In the genomic region with DNA sequence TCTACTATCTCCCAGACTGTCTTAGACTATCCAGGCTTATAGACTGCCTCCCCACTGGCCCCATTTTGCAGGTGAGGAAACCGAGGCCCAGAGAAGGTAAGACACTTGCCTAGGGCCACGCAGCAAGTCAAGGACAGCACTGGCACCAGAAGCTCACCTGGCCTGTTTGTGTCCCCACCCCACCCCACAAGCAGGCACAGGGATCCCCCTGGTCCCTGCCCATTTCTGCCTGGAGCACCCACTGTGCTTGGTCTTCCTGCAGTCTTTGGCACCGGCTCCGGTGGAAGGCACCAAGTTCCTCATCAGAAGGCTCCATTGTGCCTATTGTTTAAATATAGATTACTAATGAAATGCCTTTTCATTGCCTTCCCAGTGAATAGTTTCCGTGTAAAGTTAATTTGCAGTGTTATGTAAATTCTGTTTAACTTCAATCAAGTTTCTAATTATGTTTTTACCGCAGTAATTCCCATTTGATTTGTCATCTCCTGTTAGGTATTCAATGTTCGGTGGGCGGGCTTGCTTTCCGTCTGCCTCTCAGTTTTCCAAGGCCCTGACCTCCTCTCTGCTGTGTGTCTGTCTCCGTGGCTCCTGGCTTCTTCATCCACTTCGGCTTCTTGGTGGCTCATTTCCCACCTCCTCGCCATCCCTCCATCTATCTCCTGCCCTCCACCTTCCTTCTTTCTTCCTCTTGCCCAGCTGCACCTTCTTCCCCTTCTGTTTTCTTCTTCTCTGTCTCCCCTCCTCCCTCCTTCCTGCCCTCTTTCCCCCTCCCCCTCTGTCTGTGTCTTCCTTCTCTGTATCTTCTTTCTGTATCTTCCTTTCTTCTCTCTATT, we compare ENCODE assay signal across 10 cellular contexts.
DNase-seq lines count a peak whose midpoint lies in the region; ATAC-seq, FAIRE-seq and TF ChIP-seq lines count a peak whose summit lies in the region.
"Had no signal": no experiment of that assay in that cellular context is flagged by ENCODE, and none has a peak within 500 bp of the region (broad histone marks: within the 10 kb centered on the region; RNA-seq: fewer than 3 reads in every experiment).

No MANE protein-coding gene starts in this region.

- peak overlapping the region in 1 of 2 donors; percentile 53 for H3K9ac ChIP-seq in kidney (ENCODE audit: low read length in 2 of 2)

- peaks cover 10 to 17% of the 10 kb centered on the region in 2 donors for H3K36me3 ChIP-seq in kidney (ENCODE audit: control insufficient read depth in 1 of 2, insufficient read depth in 2 of 2, low read length in 2 of 2)

- DNase-seq in activated CD4-positive, alpha-beta T cell treated with anti-CD3 and anti-CD28 coated beads, Interleukin-2, amount 10 ng/mL, durations not matched to agents 7 days and 5 days = no peak
- DNase-seq in activated CD4-positive, alpha-beta T cell treated with anti-CD3 and anti-CD28 coated beads for 1 hour = no peak
- no peak for DNase-seq in activated T-helper 1 cell treated with anti-CD3 and anti-CD28 coated beads, Interleukin-12 subunit alpha, Interleukin-12 subunit beta, Interleukin-2, Interleukin-4 antibody, amounts not matched to agents 30 ng/mL and 10 ng/mL and 1 ng/mL, durations not matched to agents 14 hours and 24 hours and 36 hours (ENCODE audit: low spot score)
- DNase-seq in kidney (no peak), substantia nigra (lab: John Stamatoyannopoulos, UW) (peak in 10 of 49 donors; percentile 19 to 64 (median 36)), epidermal melanocyte (ENCODE audit: insufficient read length, low spot score) (no peak), HuH-7.5 (ENCODE audit: low spot score) (no peak)
- DNase-seq: NCI-H446 had no signal

- peaks cover 67% of the 10 kb centered on the region for H3K4me1 Mint-ChIP-seq in activated CD4-positive, alpha-beta T cell treated with anti-CD3 and anti-CD28 coated beads, Interleukin-2, amount 10 ng/mL, durations not matched to agents 7 days and 5 days
- H3K4me1 Mint-ChIP-seq in activated T-helper 1 cell treated with anti-CD3 and anti-CD28 coated beads, Interleukin-12 subunit alpha, Interleukin-12 subunit beta, Interleukin-2, Interleukin-4 antibody, amounts not matched to agents 30 ng/mL and 10 ng/mL and 1 ng/mL, durations not matched to agents 14 hours and 24 hours and 36 hours (ENCODE audit: low read depth) = peaks cover 47% of the 10 kb centered on the region

- ATAC-seq in HG02610 (IDR thresholded peaks at IDR 0.05; ENCODE audit: unreplicated experiment) = no peak

- peak overlapping the region; percentile 40 to 95 for H3K27ac ChIP-seq in kidney (ENCODE audit: low read depth in 2 of 2, low read length in 2 of 2)
- peak overlapping the region; percentile 85 for H3K27ac ChIP-seq in substantia nigra (ENCODE audit: low read depth, low read length, poor library complexity, severe bottlenecking)

- FAIRE-seq in kidney (lab: Jason Lieb, UNC) = no peak
- FAIRE-seq: GM12892 had no signal

- H3K4me3 ChIP-seq in kidney (ENCODE audit: low read length in 2 of 2) = no peak overlapping the region

- no peak overlapping the region for H3K4me3 Mint-ChIP-seq in activated CD4-positive, alpha-beta T cell treated with anti-CD3 and anti-CD28 coated beads, Interleukin-2, amount 10 ng/mL, durations not matched to agents 7 days and 5 days
- no peak overlapping the region for H3K4me3 Mint-ChIP-seq in activated T-helper 1 cell treated with anti-CD3 and anti-CD28 coated beads, Interleukin-12 subunit alpha, Interleukin-12 subunit beta, Interleukin-2, Interleukin-4 antibody, amounts not matched to agents 30 ng/mL and 10 ng/mL and 1 ng/mL, durations not matched to agents 14 hours and 24 hours and 36 hours

- peaks cover 3% of the 10 kb centered on the region for H3K36me3 Mint-ChIP-seq in activated CD4-positive, alpha-beta T cell treated with anti-CD3 and anti-CD28 coated beads, Interleukin-2, amount 10 ng/mL, durations not matched to agents 7 days and 5 days (ENCODE audit: low read depth)
- no peaks in the 10 kb centered on the region for H3K36me3 Mint-ChIP-seq in activated T-helper 1 cell treated with anti-CD3 and anti-CD28 coated beads, Interleukin-12 subunit alpha, Interleukin-12 subunit beta, Interleukin-2, Interleukin-4 antibody, amounts not matched to agents 30 ng/mL and 10 ng/mL and 1 ng/mL, durations not matched to agents 14 hours and 24 hours and 36 hours (ENCODE audit: low read depth)

- CTCF ChIA-PET in activated CD4-positive, alpha-beta T cell treated with anti-CD3 and anti-CD28 coated beads, Interleukin-2, amount 10 ng/mL, durations not matched to agents 7 days and 5 days (lab: Charles Lee) = no interaction called here

- intact Hi-C loops in activated T-helper 1 cell treated with anti-CD3 and anti-CD28 coated beads, Interleukin-12 subunit alpha, Interleukin-12 subunit beta, Interleukin-2, Interleukin-4 antibody, amounts not matched to agents 30 ng/mL and 10 ng/mL and 1 ng/mL, durations not matched to agents 14 hours and 24 hours and 36 hours (cut with micrococcal nuclease) = no loop called here
- intact Hi-C loops in kidney (cut with DNase I) = loop anchor here (10.0 kb wide), 1 partner anchor 70 kb away; no protein-coding TSS in a partner anchor

- peaks cover 60 to 63% of the 10 kb centered on the region in 2 donors for H3K4me1 ChIP-seq in kidney (ENCODE audit: control insufficient read depth in 1 of 2, insufficient read depth in 1 of 2, low read depth in 1 of 2, low read length in 2 of 2)

- no peaks in the 10 kb centered on the region for H3K27me3 Mint-ChIP-seq in activated CD4-positive, alpha-beta T cell treated with anti-CD3 and anti-CD28 coated beads, Interleukin-2, amount 10 ng/mL, durations not matched to agents 7 days and 5 days
- H3K27me3 Mint-ChIP-seq in activated T-helper 1 cell treated with anti-CD3 and anti-CD28 coated beads, Interleukin-12 subunit alpha, Interleukin-12 subunit beta, Interleukin-2, Interleukin-4 antibody, amounts not matched to agents 30 ng/mL and 10 ng/mL and 1 ng/mL, durations not matched to agents 14 hours and 24 hours and 36 hours (ENCODE audit: insufficient read depth) = peaks cover 2% of the 10 kb centered on the region

- no peaks in the 10 kb centered on the region for H3K9me3 Mint-ChIP-seq in activated CD4-positive, alpha-beta T cell treated with anti-CD3 and anti-CD28 coated beads, Interleukin-2, amount 10 ng/mL, durations not matched to agents 7 days and 5 days
- H3K9me3 Mint-ChIP-seq in activated T-helper 1 cell treated with anti-CD3 and anti-CD28 coated beads, Interleukin-12 subunit alpha, Interleukin-12 subunit beta, Interleukin-2, Interleukin-4 antibody, amounts not matched to agents 30 ng/mL and 10 ng/mL and 1 ng/mL, durations not matched to agents 14 hours and 24 hours and 36 hours = no peaks in the 10 kb centered on the region

- POLR2A ChIA-PET in activated CD4-positive, alpha-beta T cell treated with anti-CD3 and anti-CD28 coated beads, Interleukin-2, amount 10 ng/mL, durations not matched to agents 7 days and 5 days (lab: Charles Lee) = no interaction called here

- no peaks in the 10 kb centered on the region for H3K9me3 ChIP-seq in kidney (ENCODE audit: control insufficient read depth in 1 of 2, low read length in 2 of 2)

- no peak for TF ChIP-seq CTCF in kidney (IDR thresholded peaks at IDR 0.05; ENCODE audit: borderline replicate concordance, extremely low read depth, insufficient read depth)

- H3K27ac Mint-ChIP-seq in activated CD4-positive, alpha-beta T cell treated with anti-CD3 and anti-CD28 coated beads, Interleukin-2, amount 10 ng/mL, durations not matched to agents 7 days and 5 days = peak overlapping the region; percentile 68
- peak overlapping the region; percentile 14 for H3K27ac Mint-ChIP-seq in activated T-helper 1 cell treated with anti-CD3 and anti-CD28 coated beads, Interleukin-12 subunit alpha, Interleukin-12 subunit beta, Interleukin-2, Interleukin-4 antibody, amounts not matched to agents 30 ng/mL and 10 ng/mL and 1 ng/mL, durations not matched to agents 14 hours and 24 hours and 36 hours
